12 cellular contexts compared by ENCODE assay signal in the genomic region with DNA sequence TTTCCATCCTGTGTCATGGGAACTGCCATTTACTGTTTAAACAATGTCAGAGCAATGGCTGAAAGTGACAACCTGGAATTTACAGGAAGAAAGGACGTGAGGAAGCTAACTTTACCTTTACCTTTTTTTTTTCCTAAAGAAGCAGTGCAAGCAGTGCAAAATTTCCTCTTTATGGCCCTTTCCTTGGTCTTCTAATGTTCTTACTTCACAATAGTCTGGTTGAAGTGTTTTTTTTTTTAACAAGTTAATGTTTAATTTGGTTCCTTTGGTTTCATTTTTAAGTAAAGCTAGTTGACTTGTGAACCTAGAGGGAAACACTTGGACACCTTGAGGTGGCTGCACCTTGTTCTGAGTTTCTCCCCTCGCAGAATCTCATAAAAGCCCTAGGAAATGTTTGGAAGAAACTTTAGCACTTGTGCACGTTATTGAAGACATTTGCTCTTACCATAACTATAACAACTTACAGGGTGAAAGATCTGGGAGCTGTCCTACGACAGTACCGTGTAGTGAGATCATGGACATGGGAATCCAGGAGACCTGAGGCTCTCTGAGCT. TPM values are rescaled to one million over a fixed set of nuclear protein-coding genes. Genes with fewer than 3 reads are reported as not detected.
DNase-seq lines count a peak whose midpoint lies in the region; ATAC-seq, FAIRE-seq and TF ChIP-seq lines count a peak whose summit lies in the region.
"Had no signal": no experiment of that assay in that cellular context is flagged by ENCODE, and none has a peak within 500 bp of the region (broad histone marks: within the 10 kb centered on the region; RNA-seq: fewer than 3 reads in every experiment).

No MANE protein-coding gene starts in this region.

- no peaks in the 10 kb centered on the region for H3K36me3 ChIP-seq in left ventricle myocardium inferior
- no peaks in the 10 kb centered on the region for H3K36me3 ChIP-seq in endothelial cell of umbilical vein (ENCODE audit: control insufficient read depth in 2 of 2, extremely low read depth in 1 of 2, insufficient read depth in 2 of 2, low read length in 2 of 2)
- no peaks in the 10 kb centered on the region for H3K36me3 ChIP-seq in mucosa of rectum (ENCODE audit: control insufficient read depth in 2 of 2, insufficient read depth in 2 of 2, low read length in 2 of 2)
- no peaks in the 10 kb centered on the region for H3K36me3 ChIP-seq in upper lobe of right lung
- H3K36me3 ChIP-seq: BE2C, cardiac muscle cell had no signal

- H3K9me3 ChIP-seq in left ventricle myocardium inferior (replicated peaks) (no peaks in the 10 kb centered on the region), endothelial cell of umbilical vein (replicated peaks; ENCODE audit: control insufficient read depth, insufficient read depth, low read length) (no peaks in the 10 kb centered on the region), mucosa of rectum (ENCODE audit: control insufficient read depth in 2 of 2, low read length in 2 of 2) (no peaks in the 10 kb centered on the region), upper lobe of right lung (no peaks in the 10 kb centered on the region)
- H3K9me3 ChIP-seq: BE2C had no signal

- H3K4me2 ChIP-seq in endothelial cell of umbilical vein (ENCODE audit: insufficient read depth, low read length), result peak overlapping the region; percentile 91

- CTCF ChIA-PET in endothelial cell of umbilical vein (lab: Charles Lee), result interaction anchor here (0.6 to 3.7 kb wide), 8 partner anchors 27 to 103 kb away, joined by 3 to 24 read pairs (median 4); no protein-coding TSS in a partner anchor

- H3K4me3 ChIP-seq in left ventricle myocardium inferior, result peak overlapping the region; percentile 89
- H3K4me3 ChIP-seq in endothelial cell of umbilical vein (replicated peaks in 1 of 3; ENCODE audit: insufficient read depth in 1 of 3, low read depth in 1 of 3, low read length in 3 of 3), result peak overlapping the region in 2 of 3 experiments; percentile 9 to 94
- peak overlapping the region; percentile 85 to 87 for H3K4me3 ChIP-seq in mucosa of rectum (ENCODE audit: low read length in 2 of 2)
- H3K4me3 ChIP-seq in upper lobe of right lung, result peak overlapping the region; percentile 80
- H3K4me3 ChIP-seq: cardiac muscle cell had no signal

- H3K9ac ChIP-seq in endothelial cell of umbilical vein (replicated peaks; ENCODE audit: extremely low read depth, insufficient read depth, low read length) (peak overlapping the region; percentile 90), mucosa of rectum (ENCODE audit: low read depth in 1 of 2, low read length in 2 of 2) (peak overlapping the region in 1 of 2 donors; percentile 94)

- no peak for TF ChIP-seq POLR2A in endothelial cell of umbilical vein (IDR thresholded peaks at IDR 0.05; ENCODE audit: low read depth, low read length)

- no peak for ATAC-seq in left cardiac atrium
- no peak for ATAC-seq in upper lobe of right lung
- ATAC-seq in HG03439 (IDR thresholded peaks at IDR 0.05; ENCODE audit: unreplicated experiment), result no peak
- no peak for ATAC-seq in stimulated activated memory B cell treated with anti-CD40 and anti-IgM and Interleukin-4, amounts not matched to agents 10 μg/mL and 1 μg/mL and 100 μg/mL, for 72 hours

- H3K4me1 ChIP-seq in left ventricle myocardium inferior (peaks cover 61% of the 10 kb centered on the region), endothelial cell of umbilical vein (ENCODE audit: control insufficient read depth, extremely low read depth, insufficient read depth, low read length) (peaks cover 17% of the 10 kb centered on the region), mucosa of rectum (ENCODE audit: control insufficient read depth in 2 of 2, insufficient read depth in 2 of 2, low read length in 2 of 2) (peaks cover 0 to 21% of the 10 kb centered on the region in 2 donors), upper lobe of right lung (peaks cover 18% of the 10 kb centered on the region)
- H3K4me1 ChIP-seq: BE2C had no signal

- no peaks in the 10 kb centered on the region for H4K20me1 ChIP-seq in endothelial cell of umbilical vein (replicated peaks; ENCODE audit: control insufficient read depth, extremely low read depth, insufficient read depth, low read length)

- no peak overlapping the region for H2AFZ ChIP-seq in endothelial cell of umbilical vein (ENCODE audit: low read depth, low read length)

- no peak overlapping the region for H3K27ac Mint-ChIP-seq in stimulated activated memory B cell treated with anti-CD40 and anti-IgM and Interleukin-4, amounts not matched to agents 10 μg/mL and 1 μg/mL and 100 μg/mL, for 72 hours

- H3K4me3 Mint-ChIP-seq in stimulated activated memory B cell treated with anti-CD40 and anti-IgM and Interleukin-4, amounts not matched to agents 10 μg/mL and 1 μg/mL and 100 μg/mL, for 72 hours, result no peak overlapping the region

- no peaks in the 10 kb centered on the region for H3K9me3 Mint-ChIP-seq in stimulated activated memory B cell treated with anti-CD40 and anti-IgM and Interleukin-4, amounts not matched to agents 10 μg/mL and 1 μg/mL and 100 μg/mL, for 72 hours

- TF ChIP-seq CTCF in left ventricle myocardium inferior (IDR thresholded peaks at IDR 0.05; ENCODE audit: borderline replicate concordance) (no peak), endothelial cell of umbilical vein (IDR thresholded peaks at IDR 0.05; ENCODE audit: extremely low read depth in 1 of 2, insufficient read depth in 1 of 2, low read depth in 1 of 2, low read length in 2 of 2) (no peak), upper lobe of right lung (IDR thresholded peaks at IDR 0.05) (no peak)

- peaks cover 55% of the 10 kb centered on the region for H3K79me2 ChIP-seq in endothelial cell of umbilical vein (ENCODE audit: control insufficient read depth, insufficient read depth, low read length)

- intact Hi-C loops in left ventricle myocardium inferior (cut with micrococcal nuclease), result loop anchor here (10.0 kb wide), 1 partner anchor 62 kb away; no protein-coding TSS in a partner anchor
- intact Hi-C loops in left cardiac atrium (cut with DNase I), result loop anchor here (5.0 to 10.0 kb wide), 3 partner anchors 68 to 86 kb away; no protein-coding TSS in a partner anchor
- intact Hi-C loops in endothelial cell of umbilical vein (cut with micrococcal nuclease), result no loop called here
- intact Hi-C loops in upper lobe of right lung (cut with DNase I), result loop anchor here (10.0 kb wide), 1 partner anchor 88 kb away; no protein-coding TSS in a partner anchor

- H3K27me3 ChIP-seq in left ventricle myocardium inferior (ENCODE audit: low read depth) (no peaks in the 10 kb centered on the region), endothelial cell of umbilical vein (ENCODE audit: control insufficient read depth in 2 of 2, insufficient read depth in 2 of 2, low read length in 2 of 2) (no peaks in the 10 kb centered on the region), mucosa of rectum (ENCODE audit: control insufficient read depth in 2 of 2, insufficient read depth in 2 of 2, low read length in 2 of 2) (no peaks in the 10 kb centered on the region), upper lobe of right lung (no peaks in the 10 kb centered on the region)

- dilution Hi-C loops in endothelial cell of umbilical vein (cut with MboI; ENCODE audit: extremely low pct_ligation_motif_present, low sequenced_read_pairs), result no loop called here

- H3K27ac ChIP-seq in left ventricle myocardium inferior (replicated peaks), result peak overlapping the region; percentile 94
- H3K27ac ChIP-seq in endothelial cell of umbilical vein (ENCODE audit: insufficient read depth, low read depth, low read length), result no peak overlapping the region
- H3K27ac ChIP-seq in mucosa of rectum (ENCODE audit: low read depth in 2 of 2, low read length in 2 of 2), result peak overlapping the region; percentile 94 to 98
- peak overlapping the region; percentile 94 for H3K27ac ChIP-seq in upper lobe of right lung
- H3K27ac ChIP-seq: cardiac muscle cell had no signal

- no peak for DNase-seq in left ventricle myocardium inferior
- no peak for DNase-seq in left cardiac atrium
- DNase-seq in endothelial cell of umbilical vein (ENCODE audit: low read depth, low spot score), result peak; percentile 48
- no peak for DNase-seq in upper lobe of right lung
- DNase-seq in occipital lobe (lab: John Stamatoyannopoulos, UW), result no peak
- DNase-seq: BE2C; SIG-M5; stimulated activated CD4-positive, alpha-beta T cell treated with anti-CD3 and anti-CD28 coated beads, Interleukin-2, amount 100 ng/mL, for 24 hours had no signal

- BruUV-seq in endothelial cell of umbilical vein (replicated peaks; lab: Mats Ljungman, UMichigan), result no TSS peak

- peaks cover 22% of the 10 kb centered on the region for H3K4me1 Mint-ChIP-seq in stimulated activated memory B cell treated with anti-CD40 and anti-IgM and Interleukin-4, amounts not matched to agents 10 μg/mL and 1 μg/mL and 100 μg/mL, for 72 hours

- no peaks in the 10 kb centered on the region for H3K9me1 ChIP-seq in endothelial cell of umbilical vein (replicated peaks; ENCODE audit: control insufficient read depth, extremely low read depth, insufficient read depth, low read length)

- H3K27me3 Mint-ChIP-seq in stimulated activated memory B cell treated with anti-CD40 and anti-IgM and Interleukin-4, amounts not matched to agents 10 μg/mL and 1 μg/mL and 100 μg/mL, for 72 hours, result peaks cover 61% of the 10 kb centered on the region

- no peak for FAIRE-seq in endothelial cell of umbilical vein (lab: Jason Lieb, UNC)

- POLR2A ChIA-PET in endothelial cell of umbilical vein (lab: Charles Lee), result no interaction called here

- H3K36me3 Mint-ChIP-seq in stimulated activated memory B cell treated with anti-CD40 and anti-IgM and Interleukin-4, amounts not matched to agents 10 μg/mL and 1 μg/mL and 100 μg/mL, for 72 hours, result no peaks in the 10 kb centered on the region

TF ChIP-seq in endothelial cell of umbilical vein, 7 proteins besides CTCF, POLR2A, EP300 and RAD21 (continues in another document):
- no peak for TF ChIP-seq EZH2 (IDR thresholded peaks at IDR 0.05; ENCODE audit: borderline replicate concordance, low read depth, low read length, severe bottlenecking)
- TF ChIP-seq, protein P1, sequence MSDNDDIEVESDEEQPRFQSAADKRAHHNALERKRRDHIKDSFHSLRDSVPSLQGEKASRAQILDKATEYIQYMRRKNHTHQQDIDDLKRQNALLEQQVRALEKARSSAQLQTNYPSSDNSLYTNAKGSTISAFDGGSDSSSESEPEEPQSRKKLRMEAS (IDR thresholded peaks at IDR 0.05; ENCODE audit: insufficient read depth, insufficient read length), result no peak
- no peak for TF ChIP-seq POLR2AphosphoS5 (IDR thresholded peaks at IDR 0.05; ENCODE audit: insufficient read depth, low read depth, low read length)

RNA-seq across cellular contexts. Expression of a gene that starts 1.8 kb away (rescaled TPM):
- 21.4 TPM for total RNA-seq in left ventricle myocardium inferior
- total RNA-seq in left cardiac atrium, result 10 to 100 TPM; 27.5 to 39.6 TPM
- total RNA-seq in endothelial cell of umbilical vein, result 33.0 and 35.9 TPM in 2 replicates
- 33.2 and 39.1 TPM in 2 replicates for polyA plus RNA-seq in endothelial cell of umbilical vein
- 16.1 and 16.3 TPM in 2 replicates for polyA plus RNA-seq in endothelial cell of umbilical vein (2011; cell fraction: cytosol; rRNA removed)
- 17.8 and 25.6 TPM in 2 replicates for polyA plus RNA-seq in endothelial cell of umbilical vein (2011; cell fraction: nucleus; rRNA removed)
- 23.9 and 31.4 TPM in 2 replicates for polyA plus RNA-seq in endothelial cell of umbilical vein (2012)
- polyA minus RNA-seq in endothelial cell of umbilical vein, result 162 and 181 TPM in 2 replicates
- polyA minus RNA-seq in endothelial cell of umbilical vein (2011; cell fraction: cytosol; rRNA and poly(A)+ RNA removed), result 22.0 TPM
- polyA minus RNA-seq in endothelial cell of umbilical vein (2011; cell fraction: nucleus; rRNA and poly(A)+ RNA removed), result 46.8 and 50.8 TPM in 2 replicates
- 67.8 TPM for total RNA-seq in upper lobe of right lung
- total RNA-seq in occipital lobe, result 0.94 TPM

Comparison
In these comparisons a context has a peak if more than half of its experiments do, and no peak if none do; other contexts are left out.
1. RNA of a gene that starts 1.8 kb away (total RNA-seq): 67.8 TPM in upper lobe of right lung (single experiment), 27.5 to 39.6 TPM in left cardiac atrium, 33.0 to 35.9 TPM in endothelial cell of umbilical vein and 21.4 TPM in left ventricle myocardium inferior (single experiment); 0.94 TPM in occipital lobe (single experiment); every median in the first group is over 10 times any median in the second.
2. Peak in every context shown above with its lines, with median percentiles within 50 percentile points of each other: H3K4me3 ChIP-seq.